In the genomic region with DNA sequence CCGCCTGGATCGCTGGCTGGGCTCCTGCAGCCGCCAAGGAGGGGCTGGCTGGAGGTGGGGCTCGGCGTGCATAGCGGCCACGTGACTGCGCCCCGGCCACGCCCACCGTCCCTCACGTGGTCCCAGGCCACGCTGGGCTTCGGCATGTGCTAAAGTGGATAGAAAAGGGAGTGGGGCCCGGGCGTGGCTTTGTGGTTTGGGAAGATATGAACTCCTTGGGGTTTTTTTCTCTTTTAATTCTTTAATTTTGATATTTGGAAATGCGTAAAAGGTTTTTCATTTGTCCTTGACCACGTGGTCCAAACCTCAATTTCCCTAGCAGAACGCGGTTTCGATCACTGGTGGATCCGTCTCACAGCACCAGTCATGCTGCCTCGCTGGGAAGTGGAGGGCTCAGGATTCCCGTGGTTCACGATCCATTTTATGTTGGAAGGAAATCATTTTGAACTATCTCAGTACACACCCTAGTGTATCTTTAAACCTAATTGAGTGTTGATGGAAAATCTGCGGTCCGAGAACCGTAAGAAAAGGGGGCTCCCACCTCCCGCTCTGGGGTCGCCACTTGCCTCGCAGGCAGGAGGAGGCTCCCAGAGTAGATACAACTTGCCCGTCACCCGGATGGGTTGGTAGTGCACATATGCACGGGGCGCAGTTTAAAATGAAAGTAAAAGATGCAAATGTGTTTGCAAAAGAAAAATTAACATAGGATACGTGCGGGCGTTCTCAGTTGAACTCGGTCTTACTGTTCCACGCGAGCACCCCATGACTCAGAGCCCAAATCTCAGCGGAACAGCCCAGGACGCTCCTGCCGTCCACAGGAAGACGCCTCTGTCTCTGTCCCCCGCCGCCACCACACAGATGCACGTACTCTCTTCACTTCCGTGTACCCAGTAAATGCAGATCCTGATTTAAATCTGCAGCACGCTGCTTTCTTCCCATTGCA, we compare ENCODE assay signal across 8 cellular contexts.
DNase-seq lines count a peak whose midpoint lies in the region; ATAC-seq and TF ChIP-seq lines count a peak whose summit lies in the region.

No MANE protein-coding gene starts in this region.

- peak overlapping the region; percentile 25 to 90 (median 84); a peak in 21 of 22 replicates for H3K27ac ChIP-seq in BLaER1 treated with 17β-estradiol and CSF1 and Interleukin-3, amounts not matched to agents 10 nM and 100 nM
- H3K27ac ChIP-seq in osteoblast (ENCODE audit: low read depth, low read length) (peak overlapping the region; percentile 85), tibial artery (peak overlapping the region; percentile 65 to 89)

- H4K20me1 ChIP-seq in BLaER1 treated with 17β-estradiol and CSF1 and Interleukin-3, amounts not matched to agents 10 nM and 100 nM: peaks cover 18 to 99% (median 88%) of the 10 kb centered on the region in 11 experiments; a peak in 19 of 22 replicates
- no peaks in the 10 kb centered on the region for H4K20me1 ChIP-seq in osteoblast (ENCODE audit: insufficient read depth, low read length)

- intact Hi-C loops in tibial artery (cut with DNase I; ENCODE audit: low total_unique reads): no loop called here

- DNase-seq in RPMI7951 (ENCODE audit: low read depth) (peak; percentile 95), foreskin fibroblast (peak; percentile 75 to 92), osteoblast (ENCODE audit: insufficient read length, low spot score, missing footprints) (peak; percentile 83), tibial artery (peak; percentile 77 to 87)
- DNase-seq in activated T-helper 9 cell treated with anti-CD3 and anti-CD28 coated beads, Interleukin-2, amount 50 U/mL, for 16 hours (ENCODE audit: low read depth): peak; percentile 62

- no peak for TF ChIP-seq CTCF in foreskin fibroblast (IDR thresholded peaks at IDR 0.05; ENCODE audit: low read depth, low read length)
- no peak for TF ChIP-seq CTCF in osteoblast (IDR thresholded peaks at IDR 0.05; ENCODE audit: extremely low read depth, low read depth, low read length)
- TF ChIP-seq CTCF in tibial artery (IDR thresholded peaks at IDR 0.05): no peak

- H3K9ac ChIP-seq in BLaER1 treated with 17β-estradiol and CSF1 and Interleukin-3, amounts not matched to agents 10 nM and 100 nM: peak overlapping the region; percentile 63 to 84 (median 77)

- peaks cover 23 to 68% (median 45%) of the 10 kb centered on the region in 10 experiments for H3K4me1 ChIP-seq in BLaER1 treated with 17β-estradiol and CSF1 and Interleukin-3, amounts not matched to agents 10 nM and 100 nM
- H3K4me1 ChIP-seq in osteoblast (ENCODE audit: insufficient read depth, low read length) (peaks cover 12% of the 10 kb centered on the region), tibial artery (peaks cover 0 to 82% (median 47%) of the 10 kb centered on the region in 4 donors)

- ATAC-seq in GM19395 (IDR thresholded peaks at IDR 0.05; ENCODE audit: unreplicated experiment) (peak; percentile 93), HG03520 (IDR thresholded peaks at IDR 0.05; ENCODE audit: unreplicated experiment) (peak; percentile 91)

- peak overlapping the region; percentile 40 for H2AFZ ChIP-seq in osteoblast (ENCODE audit: low read length)

- H3K27me3 ChIP-seq in BLaER1 treated with 17β-estradiol and CSF1 and Interleukin-3, amounts not matched to agents 10 nM and 100 nM: no peaks in the 10 kb centered on the region
- H3K27me3 ChIP-seq in osteoblast (ENCODE audit: insufficient read depth, low read length) (no peaks in the 10 kb centered on the region), tibial artery (no peaks in the 10 kb centered on the region)

- peaks cover 0 to 21% (median 7%) of the 10 kb centered on the region in 11 experiments; a peak in 13 of 22 replicates for H3K9me3 ChIP-seq in BLaER1 treated with 17β-estradiol and CSF1 and Interleukin-3, amounts not matched to agents 10 nM and 100 nM (replicated peaks in 1 of 11)
- H3K9me3 ChIP-seq in osteoblast (ENCODE audit: low read depth, low read length) (no peaks in the 10 kb centered on the region), tibial artery (no peaks in the 10 kb centered on the region)

- H3K4me2 ChIP-seq in BLaER1 treated with 17β-estradiol and CSF1 and Interleukin-3, amounts not matched to agents 10 nM and 100 nM: peak overlapping the region; percentile 70 to 84 (median 78)
- H3K4me2 ChIP-seq in osteoblast (ENCODE audit: insufficient read depth, low read length): peak overlapping the region; percentile 90

- H3K79me2 ChIP-seq in osteoblast (ENCODE audit: insufficient read depth, low read length): peaks cover 86% of the 10 kb centered on the region

- H3K36me3 ChIP-seq in BLaER1 treated with 17β-estradiol and CSF1 and Interleukin-3, amounts not matched to agents 10 nM and 100 nM: peaks cover 0 to 19% (median 7%) of the 10 kb centered on the region in 11 experiments; a peak in 13 of 22 replicates
- H3K36me3 ChIP-seq in osteoblast (ENCODE audit: insufficient read depth, low read length): no peaks in the 10 kb centered on the region
- no peaks in the 10 kb centered on the region for H3K36me3 ChIP-seq in tibial artery

- H3K4me3 ChIP-seq in BLaER1 treated with 17β-estradiol and CSF1 and Interleukin-3, amounts not matched to agents 10 nM and 100 nM: peak overlapping the region; percentile 53 to 71 (median 60)
- peak overlapping the region; percentile 45 to 59 for H3K4me3 ChIP-seq in foreskin fibroblast (ENCODE audit: low read depth in 1 of 2, low read length in 2 of 2)
- H3K4me3 ChIP-seq in osteoblast (ENCODE audit: insufficient read depth, low read length): peak overlapping the region; percentile 68
- peak overlapping the region; percentile 50 to 57 for H3K4me3 ChIP-seq in tibial artery

Comparison
In these comparisons a context has a peak if more than half of its experiments do, and no peak if none do; other contexts are left out.
1. Peak in every context shown above with its lines: DNase-seq, ATAC-seq, H3K4me3 ChIP-seq and H3K27ac ChIP-seq.